In the genomic region with DNA sequence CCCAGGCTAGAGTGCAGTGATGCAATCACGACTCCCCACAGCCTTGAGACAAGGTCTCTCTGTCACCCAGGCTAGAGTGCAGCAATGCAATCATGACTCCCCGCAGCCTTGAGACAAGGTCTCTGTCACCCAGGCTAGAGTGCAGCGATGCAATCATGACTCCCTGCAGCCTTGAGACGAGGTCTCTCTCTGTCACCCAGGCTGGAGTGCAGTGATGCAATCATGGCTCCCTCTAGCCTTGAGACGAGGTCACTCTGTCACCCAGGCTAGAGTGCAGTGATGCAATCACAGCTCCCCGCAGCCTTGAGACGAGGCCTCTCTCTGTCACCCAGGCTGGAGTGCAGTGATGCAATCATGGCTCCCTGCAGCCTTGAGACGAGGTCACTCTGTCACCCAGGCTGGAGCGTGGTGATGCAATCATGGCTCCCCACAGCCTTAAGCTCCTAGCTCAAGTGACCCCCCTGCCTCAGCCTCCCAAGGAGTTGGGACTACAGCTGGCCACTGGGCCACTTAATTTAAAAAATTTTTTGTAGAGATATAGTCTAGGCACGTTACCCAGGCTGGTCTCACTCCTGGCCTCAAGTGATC, we compare ENCODE assay signal across 1 cellular context.
TF ChIP-seq lines count a peak whose summit lies in the region.

No MANE protein-coding gene starts in this region.

TF ChIP-seq in HepG2, 621 proteins besides CTCF, POLR2A, EP300 and RAD21 (continued from another document and continues in another):
- TF ChIP-seq, protein P1, sequence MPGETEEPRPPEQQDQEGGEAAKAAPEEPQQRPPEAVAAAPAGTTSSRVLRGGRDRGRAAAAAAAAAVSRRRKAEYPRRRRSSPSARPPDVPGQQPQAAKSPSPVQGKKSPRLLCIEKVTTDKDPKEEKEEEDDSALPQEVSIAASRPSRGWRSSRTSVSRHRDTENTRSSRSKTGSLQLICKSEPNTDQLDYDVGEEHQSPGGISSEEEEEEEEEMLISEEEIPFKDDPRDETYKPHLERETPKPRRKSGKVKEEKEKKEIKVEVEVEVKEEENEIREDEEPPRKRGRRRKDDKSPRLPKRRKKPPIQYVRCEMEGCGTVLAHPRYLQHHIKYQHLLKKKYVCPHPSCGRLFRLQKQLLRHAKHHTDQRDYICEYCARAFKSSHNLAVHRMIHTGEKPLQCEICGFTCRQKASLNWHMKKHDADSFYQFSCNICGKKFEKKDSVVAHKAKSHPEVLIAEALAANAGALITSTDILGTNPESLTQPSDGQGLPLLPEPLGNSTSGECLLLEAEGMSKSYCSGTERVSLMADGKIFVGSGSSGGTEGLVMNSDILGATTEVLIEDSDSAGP (CRISPR knock-in tag; IDR thresholded peaks at IDR 0.05; ENCODE audit: borderline replicate concordance) = peak; percentile 97
- peak; percentile 35; the same call in 1 of the 2 replicates for TF ChIP-seq GLI4 (CRISPR knock-in tag; IDR thresholded peaks at IDR 0.05; ENCODE audit: borderline replicate concordance)
- 0 out of 2 replicates have a peak, but pooled peaks have one; percentile 50 for TF ChIP-seq GATA4 (IDR thresholded peaks at IDR 0.05; ENCODE audit: borderline replicate concordance, low read depth)
- peak; percentile 99 for TF ChIP-seq TBL1XR1 (IDR thresholded peaks at IDR 0.05; ENCODE audit: borderline replicate concordance, low read length, partially characterized antibody)
- peak; percentile 96; the same call in 1 of the 2 replicates for TF ChIP-seq NFKBIZ (CRISPR knock-in tag; IDR thresholded peaks at IDR 0.05)
- peak; percentile 99 for TF ChIP-seq TARDBP (CRISPR knock-in tag; IDR thresholded peaks at IDR 0.05)
- TF ChIP-seq TRAFD1 (CRISPR knock-in tag; IDR thresholded peaks at IDR 0.05; ENCODE audit: borderline replicate concordance) = no peak
- peak; percentile 95 for TF ChIP-seq ATF7 (IDR thresholded peaks at IDR 0.05)
- peak; percentile 99 for TF ChIP-seq ATF7 (CRISPR knock-in tag; IDR thresholded peaks at IDR 0.05)
- peak; percentile 79 for TF ChIP-seq ZNF281 (CRISPR knock-in tag; IDR thresholded peaks at IDR 0.05; ENCODE audit: borderline replicate concordance)
- TF ChIP-seq ZNF44 (CRISPR knock-in tag; IDR thresholded peaks at IDR 0.05) = no peak
- no peak for TF ChIP-seq CC2D1A (CRISPR knock-in tag; IDR thresholded peaks at IDR 0.05)
- no peak for TF ChIP-seq ZFP36L2 (CRISPR knock-in tag; IDR thresholded peaks at IDR 0.05)
- peak; percentile 93 for TF ChIP-seq FOSL2 (CRISPR knock-in tag; IDR thresholded peaks at IDR 0.05)
- peak; percentile 99 for TF ChIP-seq SSRP1 (CRISPR knock-in tag; IDR thresholded peaks at IDR 0.05)
- TF ChIP-seq THAP11 (CRISPR knock-in tag; IDR thresholded peaks at IDR 0.05) = peak; percentile 87
- TF ChIP-seq ZNF484 (CRISPR knock-in tag; IDR thresholded peaks at IDR 0.05; ENCODE audit: borderline replicate concordance, low read depth) = no peak
- no peak for TF ChIP-seq U2AF2 (IDR thresholded peaks at IDR 0.05; ENCODE audit: low read depth, low read length)
- 0 out of 2 replicates have a peak, but pooled peaks have one; percentile 81 for TF ChIP-seq ATF5 (CRISPR knock-in tag; IDR thresholded peaks at IDR 0.05; ENCODE audit: low read depth)
- TF ChIP-seq ZMYM3 (CRISPR knock-in tag; IDR thresholded peaks at IDR 0.05) = peak; percentile 92
- peak; percentile 90 for TF ChIP-seq ZNF746 (CRISPR knock-in tag; IDR thresholded peaks at IDR 0.05)
- no peak for TF ChIP-seq SIN3A (IDR thresholded peaks at IDR 0.05; ENCODE audit: borderline replicate concordance, low read depth, low read length)
- no peak for TF ChIP-seq ONECUT2 (CRISPR knock-in tag; IDR thresholded peaks at IDR 0.05)
- TF ChIP-seq ZFP82 (CRISPR knock-in tag; IDR thresholded peaks at IDR 0.05; ENCODE audit: borderline replicate concordance) = no peak
- TF ChIP-seq ZNF3 (CRISPR knock-in tag; IDR thresholded peaks at IDR 0.05) = peak; percentile 66; the same call in 1 of the 2 replicates
- no peak for TF ChIP-seq ZBTB40 (IDR thresholded peaks at IDR 0.05)
- peak; percentile 85 for TF ChIP-seq ZBTB40 (CRISPR knock-in tag; IDR thresholded peaks at IDR 0.05)
- TF ChIP-seq KAT7 (CRISPR knock-in tag; IDR thresholded peaks at IDR 0.05; ENCODE audit: borderline replicate concordance) = 0 out of 2 replicates have a peak, but pooled peaks have one; percentile 72
- peak; percentile 95; the same call in 1 of the 2 replicates for TF ChIP-seq AHR (CRISPR knock-in tag; IDR thresholded peaks at IDR 0.05)
- TF ChIP-seq, protein P2, sequence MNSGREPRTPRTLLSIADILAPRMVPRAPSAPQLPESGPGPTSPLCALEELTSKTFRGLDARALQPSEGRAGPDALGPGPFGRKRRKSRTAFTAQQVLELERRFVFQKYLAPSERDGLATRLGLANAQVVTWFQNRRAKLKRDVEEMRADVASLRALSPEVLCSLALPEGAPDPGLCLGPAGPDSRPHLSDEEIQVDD (CRISPR knock-in tag; IDR thresholded peaks at IDR 0.05; ENCODE audit: borderline replicate concordance) = peak; percentile 59; the same call in 1 of the 2 replicates
- peak; percentile 77 for TF ChIP-seq KDM6A (CRISPR knock-in tag; IDR thresholded peaks at IDR 0.05; ENCODE audit: low read depth)
- peak; percentile 83 for TF ChIP-seq TFE3 (CRISPR knock-in tag; IDR thresholded peaks at IDR 0.05)
- no peak for TF ChIP-seq MAZ (IDR thresholded peaks at IDR 0.05; ENCODE audit: borderline replicate concordance, low read depth, low read length)
- TF ChIP-seq MAZ (CRISPR knock-in tag; IDR thresholded peaks at IDR 0.05; ENCODE audit: low read depth) = peak; percentile 90
- TF ChIP-seq BHLHE40 (IDR thresholded peaks at IDR 0.05; ENCODE audit: low read length) = peak; percentile 41; the same call in 1 of the 2 replicates
- TF ChIP-seq PCBP1 (IDR thresholded peaks at IDR 0.05; ENCODE audit: borderline replicate concordance, low read depth, low read length) = no peak
- TF ChIP-seq ZNF556 (CRISPR knock-in tag; IDR thresholded peaks at IDR 0.05; ENCODE audit: borderline replicate concordance) = peak; percentile 95
- peak; percentile 67; the same call in 1 of the 2 replicates for TF ChIP-seq ZNF343 (CRISPR knock-in tag; IDR thresholded peaks at IDR 0.05)
- no peak for TF ChIP-seq ZNF879 (CRISPR knock-in tag; IDR thresholded peaks at IDR 0.05)
- peak; percentile 98; the same call in 1 of the 2 replicates for TF ChIP-seq MEIS1 (CRISPR knock-in tag; IDR thresholded peaks at IDR 0.05; ENCODE audit: borderline replicate concordance)
- TF ChIP-seq AKAP8 (CRISPR knock-in tag; IDR thresholded peaks at IDR 0.05) = peak; percentile 93
- TF ChIP-seq ZNF510 (CRISPR knock-in tag; IDR thresholded peaks at IDR 0.05; ENCODE audit: low read depth) = no peak; the same call in 1 of the 2 replicates
- no peak for TF ChIP-seq RBM39 (IDR thresholded peaks at IDR 0.05; ENCODE audit: low read depth, low read length, poor library complexity, severe bottlenecking)
